Comparison of ENCODE assay signal across 9 cellular contexts in the genomic region with DNA sequence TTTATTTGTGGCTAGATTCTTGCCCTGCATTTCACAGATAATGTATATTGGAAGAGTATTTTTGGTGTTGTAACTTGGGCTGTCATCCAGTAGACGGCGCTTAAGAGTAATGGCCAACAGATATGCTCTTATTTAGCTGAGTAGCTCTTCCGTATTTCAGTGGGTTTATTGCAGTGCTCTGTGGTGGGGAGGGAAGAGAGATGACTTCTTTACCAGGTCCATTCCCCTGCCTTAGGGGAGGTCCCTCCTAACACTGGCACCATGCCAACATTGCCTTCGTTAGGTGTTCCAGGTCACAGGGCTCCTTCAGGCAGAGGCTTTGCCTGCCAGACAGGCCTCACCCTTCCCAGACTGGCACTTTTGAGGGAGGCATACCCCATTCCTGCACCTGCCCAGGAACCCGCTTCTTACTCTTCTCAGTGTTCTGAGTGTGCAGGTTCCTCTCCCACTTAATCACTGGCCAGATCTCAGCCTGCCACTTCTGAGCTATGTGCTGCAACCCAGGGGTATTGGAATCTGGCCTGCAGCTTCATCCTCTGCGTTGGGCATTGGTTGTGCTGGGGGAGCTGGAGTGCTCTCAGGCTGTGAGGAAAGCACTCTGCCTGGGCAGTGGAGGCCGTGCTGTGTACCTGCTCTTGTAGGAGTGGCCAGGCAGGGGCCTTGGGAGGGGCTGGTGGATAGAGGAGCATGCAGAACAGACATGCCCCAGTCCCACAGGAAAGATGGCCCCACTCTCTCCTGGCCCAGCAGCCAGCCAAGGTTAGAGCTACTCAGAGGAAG. TPM values are rescaled to one million over a fixed set of nuclear protein-coding genes. Genes with fewer than 3 reads are reported as not detected.
A peak's percentile ranks its signal among the peaks of the same experiment; 100 is the strongest.
DNase-seq lines count a peak whose midpoint lies in the region; ATAC-seq lines count a peak whose summit lies in the region.
"Had no signal": no experiment of that assay in that cellular context is flagged by ENCODE, and none has a peak within 500 bp of the region (broad histone marks: within the 10 kb centered on the region; RNA-seq: fewer than 3 reads in every experiment).

No MANE protein-coding gene starts in this region.

- H3K27ac Mint-ChIP-seq in T-helper 17 cell: peak overlapping the region; percentile 46
- H3K27ac Mint-ChIP-seq: dendritic cell treated with granulocyte-macrophage colony-stimulating factor and Interleukin-4, amounts not matched to agents 40 ng/mL and 50 ng/mL, for 4 days had no signal

- H3K27me3 ChIP-seq in right cardiac atrium (ENCODE audit: control insufficient read depth, insufficient read depth): no peaks in the 10 kb centered on the region

- no peaks in the 10 kb centered on the region for H3K4me1 ChIP-seq in right cardiac atrium (ENCODE audit: control insufficient read depth, insufficient read depth, low read length)

- peak; percentile 96 for ATAC-seq in GM19395 (IDR thresholded peaks at IDR 0.05; ENCODE audit: unreplicated experiment)
- peak; percentile 93 for ATAC-seq in HG03432 (IDR thresholded peaks at IDR 0.05; ENCODE audit: unreplicated experiment)
- ATAC-seq in T-helper 17 cell: no peak
- ATAC-seq in right cardiac atrium: peak; percentile 35 to 45

- peaks cover 2% of the 10 kb centered on the region for H3K4me1 Mint-ChIP-seq in T-helper 17 cell

- H3K9me3 ChIP-seq in T-helper 17 cell (ENCODE audit: control insufficient read depth, low read length, poor library complexity, severe bottlenecking) (no peaks in the 10 kb centered on the region), right cardiac atrium (ENCODE audit: control insufficient read depth, low read length) (no peaks in the 10 kb centered on the region)

- H3K36me3 Mint-ChIP-seq in T-helper 17 cell (ENCODE audit: low read depth): no peaks in the 10 kb centered on the region

- H3K27ac ChIP-seq in right cardiac atrium (ENCODE audit: low read length): no peak overlapping the region

- intact Hi-C loops in right cardiac atrium (cut with DNase I): no loop called here

- peaks cover 60% of the 10 kb centered on the region for H3K27me3 Mint-ChIP-seq in T-helper 17 cell

- DNase-seq in NCI-H146 (lab: John Stamatoyannopoulos, UW) (peak; percentile 11), NCI-H146 treated with DMSO at 0.1 percent for 48 hours (lab: John Stamatoyannopoulos, UW; ENCODE audit: unreplicated experiment) (no peak), T-helper 17 cell (no peak), right cardiac atrium (no peak), activated gamma-delta T cell treated with Interleukin-2 at 50 U/mL for 16 hours (no peak), SHP77 treated with DMSO at 0.1 percent for 48 hours (lab: John Stamatoyannopoulos, UW) (no peak)

- no peak overlapping the region for H3K4me3 Mint-ChIP-seq in T-helper 17 cell
- H3K4me3 Mint-ChIP-seq: dendritic cell treated with granulocyte-macrophage colony-stimulating factor and Interleukin-4, amounts not matched to agents 40 ng/mL and 50 ng/mL, for 4 days had no signal

- H3K4me3 ChIP-seq in right cardiac atrium (ENCODE audit: low read length): no peak overlapping the region

- 45% methylated on average over 7 of the region's 7 CpGs for WGBS in right cardiac atrium

RNA-seq across cellular contexts. Expression of gene SLN, which starts 29.4 kb away (rescaled TPM):
- total RNA-seq in T-helper 17 cell (not detected), right cardiac atrium (1,000 to 10,000 TPM in 3 of 4 donors, 100 to 1,000 TPM in 1; 753 to 2,517 (median 1,525) TPM)
- 2,787 TPM for polyA plus RNA-seq in right cardiac atrium

Comparison
In these comparisons a context has a peak if more than half of its experiments do, and no peak if none do; other contexts are left out.
1. RNA of gene SLN, which starts 29.4 kb away (total RNA-seq): 753 to 2,517 TPM in right cardiac atrium; not detected in T-helper 17 cell; every median in the first group is over 100 times any median in the second.